Comparison of ENCODE assay signal across 23 cellular contexts in the genomic region with DNA sequence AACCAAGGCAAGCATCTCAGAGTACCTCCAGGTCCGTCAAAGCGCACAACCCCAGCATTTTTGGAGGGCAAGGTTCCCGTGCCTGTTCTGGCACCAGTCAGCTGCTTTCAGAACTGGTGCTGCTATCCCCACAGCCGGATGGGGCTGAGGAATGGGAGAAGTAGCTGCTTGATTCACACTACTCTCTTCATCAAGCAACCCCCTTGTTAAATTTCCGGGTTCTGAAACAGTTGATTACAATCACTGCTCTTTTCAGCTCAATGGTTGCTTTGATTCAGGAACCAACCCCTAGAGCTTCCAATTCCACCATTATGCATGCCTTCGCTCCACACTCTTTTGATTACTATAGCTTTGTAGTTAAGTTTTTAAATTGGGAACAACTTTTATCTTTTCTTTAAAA. TPM values are rescaled to one million over a fixed set of nuclear protein-coding genes. Genes with fewer than 3 reads are reported as not detected.
"Had no signal": no experiment of that assay in that cellular context is flagged by ENCODE, and none has a peak within 500 bp of the region (broad histone marks: within the 10 kb centered on the region; RNA-seq: fewer than 3 reads in every experiment).

No MANE protein-coding gene starts in this region.

- H3K79me2 ChIP-seq: hepatocyte had no signal

- H3K4me3 Mint-ChIP-seq: central memory CD8-positive, alpha-beta T cell; naive thymus-derived CD4-positive, alpha-beta T cell; stimulated activated naive B cell treated with anti-CD40 and anti-IgM and Interleukin-4, amounts not matched to agents 10 μg/mL and 1 μg/mL and 100 μg/mL, for 72 hours had no signal

- H2AFZ ChIP-seq: hepatocyte had no signal

- H3K4me1 Mint-ChIP-seq: central memory CD8-positive, alpha-beta T cell; naive thymus-derived CD4-positive, alpha-beta T cell had no signal

- H3K27ac ChIP-seq: esophagus squamous epithelium, hepatocyte, left ventricle myocardium inferior, lower lobe of right lung, sigmoid colon, skin epidermis, stomach, thoracic aorta, transverse colon had no signal

- H3K9me3 Mint-ChIP-seq: central memory CD8-positive, alpha-beta T cell; naive thymus-derived CD4-positive, alpha-beta T cell; stimulated activated naive B cell treated with anti-CD40 and anti-IgM and Interleukin-4, amounts not matched to agents 10 μg/mL and 1 μg/mL and 100 μg/mL, for 72 hours had no signal

- DNase-seq: effector memory CD4-positive, alpha-beta T cell; esophagus squamous epithelium; foreskin fibroblast; head of caudate nucleus; kidney; left cardiac atrium; left ventricle myocardium inferior; lower lobe of right lung; mesenchymal stem cell; naive thymus-derived CD4-positive, alpha-beta T cell; sigmoid colon; stimulated activated CD4-positive, alpha-beta T cell treated with anti-CD3 and anti-CD28 coated beads, Interleukin-2, amount 100 ng/mL, for 24 hours; stimulated activated CD4-positive, alpha-beta T cell treated with anti-CD3 and anti-CD28 coated beads, Interleukin-4, amount 100 ng/mL, for 4 hours; stimulated activated naive B cell treated with anti-CD40 and anti-IgM and Interleukin-4, amounts not matched to agents 10 μg/mL and 1 μg/mL and 100 μg/mL, for 72 hours; stomach; transverse colon had no signal

- ATAC-seq: left cardiac atrium; lower lobe of right lung; naive thymus-derived CD4-positive, alpha-beta T cell; stimulated activated naive B cell treated with anti-CD40 and anti-IgM and Interleukin-4, amounts not matched to agents 10 μg/mL and 1 μg/mL and 100 μg/mL, for 72 hours had no signal

- H3K9me3 ChIP-seq: esophagus squamous epithelium, left ventricle myocardium inferior, lower lobe of right lung, sigmoid colon, stomach, thoracic aorta, transverse colon had no signal

- H3K4me3 ChIP-seq: esophagus squamous epithelium, hepatocyte, left ventricle myocardium inferior, lower lobe of right lung, sigmoid colon, skin epidermis, stomach, thoracic aorta, transverse colon had no signal

- H3K27ac Mint-ChIP-seq: stimulated activated naive B cell treated with anti-CD40 and anti-IgM and Interleukin-4, amounts not matched to agents 10 μg/mL and 1 μg/mL and 100 μg/mL, for 72 hours had no signal

- H3K36me3 ChIP-seq: left ventricle myocardium inferior, lower lobe of right lung, sigmoid colon, thoracic aorta, transverse colon had no signal

- H3K4me1 ChIP-seq: esophagus squamous epithelium, left ventricle myocardium inferior, lower lobe of right lung, sigmoid colon, stomach, transverse colon had no signal

- H3K27me3 Mint-ChIP-seq: central memory CD8-positive, alpha-beta T cell; naive thymus-derived CD4-positive, alpha-beta T cell; stimulated activated naive B cell treated with anti-CD40 and anti-IgM and Interleukin-4, amounts not matched to agents 10 μg/mL and 1 μg/mL and 100 μg/mL, for 72 hours had no signal

- H3K27me3 ChIP-seq: esophagus squamous epithelium, hepatocyte, sigmoid colon, stomach, transverse colon had no signal

- H3K36me3 Mint-ChIP-seq: naive thymus-derived CD4-positive, alpha-beta T cell had no signal

- H3K4me2 ChIP-seq: hepatocyte had no signal

RNA-seq across cellular contexts. Expression of gene CDHR4, which starts 26.3 kb away (rescaled TPM):
- total RNA-seq: epithelial cell of proximal tubule, esophagus squamous epithelium, left ventricle myocardium inferior, mononuclear cell, pulmonary artery endothelial cell, transverse colon had no signal
